Comparison of ENCODE assay signal across 13 cellular contexts in the genomic region with DNA sequence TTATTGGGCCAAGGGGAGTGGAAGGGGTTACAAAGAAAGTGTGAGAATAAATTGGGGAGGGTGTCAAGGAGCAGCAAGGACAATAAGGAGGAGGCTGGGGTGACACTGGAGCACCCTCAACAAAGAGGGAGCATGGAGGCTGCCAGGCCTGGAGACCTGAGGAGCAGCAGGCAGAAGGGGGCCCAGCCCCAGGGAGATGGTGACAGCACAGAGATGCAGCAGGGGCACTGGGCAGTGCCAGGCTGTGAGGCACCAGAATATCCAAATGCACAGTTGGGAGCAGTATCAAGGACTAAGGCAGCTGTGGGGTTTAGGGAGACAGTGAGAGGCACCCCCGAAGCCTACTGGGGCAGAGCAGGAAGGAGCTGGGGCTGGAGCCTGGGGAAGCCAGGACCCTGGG. TPM values are rescaled to one million over a fixed set of nuclear protein-coding genes. Genes with fewer than 3 reads are reported as not detected.
DNase-seq lines count a peak whose midpoint lies in the region; ATAC-seq lines count a peak whose summit lies in the region.
"Had no signal": no experiment of that assay in that cellular context is flagged by ENCODE, and none has a peak within 500 bp of the region (broad histone marks: within the 10 kb centered on the region; RNA-seq: fewer than 3 reads in every experiment).

No MANE protein-coding gene starts in this region.

- no peak overlapping the region for H3K23ac ChIP-seq in mesenchymal stem cell (ENCODE audit: low read length in 2 of 2)

- H3K14ac ChIP-seq in mesenchymal stem cell (ENCODE audit: low read length in 2 of 2): no peak overlapping the region

- H3K4me3 Mint-ChIP-seq in activated naive CD8-positive, alpha-beta T cell treated with anti-CD3 and anti-CD28 coated beads for 36 hours: no peak overlapping the region
- H3K4me3 Mint-ChIP-seq in activated naive CD8-positive, alpha-beta T cell treated with anti-CD3 and anti-CD28 coated beads, Interleukin-2, amount 50 U/mL, for 24 hours: no peak overlapping the region
- H3K4me3 Mint-ChIP-seq in activated T-helper 17 cell treated with anti-CD3 and anti-CD28 coated beads, Interleukin-2, amount 50 U/mL, for 72 hours: no peak overlapping the region
- no peak overlapping the region for H3K4me3 Mint-ChIP-seq in stimulated activated naive B cell treated with anti-CD40 and anti-IgM and Interleukin-4, amounts not matched to agents 10 μg/mL and 1 μg/mL and 100 μg/mL, for 72 hours
- H3K4me3 Mint-ChIP-seq: CD4-positive, CD25-positive, alpha-beta regulatory T cell had no signal

- H3K9me3 Mint-ChIP-seq in activated naive CD8-positive, alpha-beta T cell treated with anti-CD3 and anti-CD28 coated beads for 36 hours: no peaks in the 10 kb centered on the region
- no peaks in the 10 kb centered on the region for H3K9me3 Mint-ChIP-seq in activated naive CD8-positive, alpha-beta T cell treated with anti-CD3 and anti-CD28 coated beads, Interleukin-2, amount 50 U/mL, for 24 hours
- H3K9me3 Mint-ChIP-seq in activated T-helper 17 cell treated with anti-CD3 and anti-CD28 coated beads, Interleukin-2, amount 50 U/mL, for 72 hours: no peaks in the 10 kb centered on the region
- no peaks in the 10 kb centered on the region for H3K9me3 Mint-ChIP-seq in stimulated activated naive B cell treated with anti-CD40 and anti-IgM and Interleukin-4, amounts not matched to agents 10 μg/mL and 1 μg/mL and 100 μg/mL, for 72 hours
- H3K9me3 Mint-ChIP-seq: CD4-positive, CD25-positive, alpha-beta regulatory T cell had no signal

- no peaks in the 10 kb centered on the region for H3K36me3 Mint-ChIP-seq in activated naive CD8-positive, alpha-beta T cell treated with anti-CD3 and anti-CD28 coated beads for 36 hours
- H3K36me3 Mint-ChIP-seq in activated naive CD8-positive, alpha-beta T cell treated with anti-CD3 and anti-CD28 coated beads, Interleukin-2, amount 50 U/mL, for 24 hours (ENCODE audit: low read depth): no peaks in the 10 kb centered on the region
- no peaks in the 10 kb centered on the region for H3K36me3 Mint-ChIP-seq in activated T-helper 17 cell treated with anti-CD3 and anti-CD28 coated beads, Interleukin-2, amount 50 U/mL, for 72 hours (ENCODE audit: low read depth)
- H3K36me3 Mint-ChIP-seq in stimulated activated naive B cell treated with anti-CD40 and anti-IgM and Interleukin-4, amounts not matched to agents 10 μg/mL and 1 μg/mL and 100 μg/mL, for 72 hours: no peaks in the 10 kb centered on the region
- H3K36me3 Mint-ChIP-seq: CD4-positive, CD25-positive, alpha-beta regulatory T cell had no signal

- ATAC-seq in activated naive CD8-positive, alpha-beta T cell treated with anti-CD3 and anti-CD28 coated beads, Interleukin-2, amount 50 U/mL, for 24 hours: no peak
- ATAC-seq in activated T-helper 17 cell treated with anti-CD3 and anti-CD28 coated beads, Interleukin-2, amount 50 U/mL, for 72 hours (replicated peaks): no peak
- no peak for ATAC-seq in stimulated activated naive B cell treated with anti-CD40 and anti-IgM and Interleukin-4, amounts not matched to agents 10 μg/mL and 1 μg/mL and 100 μg/mL, for 72 hours (replicated peaks)
- ATAC-seq: HCT116 had no signal

- H2BK12ac ChIP-seq in mesenchymal stem cell (ENCODE audit: low read length in 2 of 2): peak overlapping the region in 1 of 2 experiments; percentile 37

- WGBS in mesenchymal stem cell: 97% methylated on average over 1 of the region's 1 CpG

- no peak overlapping the region for H2AK5ac ChIP-seq in mesenchymal stem cell (ENCODE audit: low read length, severe bottlenecking)

- no peak overlapping the region for H3K4ac ChIP-seq in mesenchymal stem cell (ENCODE audit: low read depth in 1 of 2, low read length in 2 of 2)

- no peak overlapping the region for H4K8ac ChIP-seq in mesenchymal stem cell (ENCODE audit: low read length)

- no peak for DNase-seq in activated naive CD8-positive, alpha-beta T cell treated with anti-CD3 and anti-CD28 coated beads for 36 hours
- DNase-seq in activated naive CD8-positive, alpha-beta T cell treated with anti-CD3 and anti-CD28 coated beads, Interleukin-2, amount 50 U/mL, for 24 hours: no peak
- DNase-seq in mesenchymal stem cell (no peak), GF-D8 (lab: John Stamatoyannopoulos, UW) (no peak), NCI-H526 treated with DMSO at 0.1 percent for 48 hours (lab: John Stamatoyannopoulos, UW) (no peak)
- DNase-seq in stimulated activated naive B cell treated with anti-CD40 and anti-IgM and Interleukin-4, amounts not matched to agents 10 μg/mL and 1 μg/mL and 100 μg/mL, for 72 hours: no peak
- DNase-seq: 8988T; CD4-positive, CD25-positive, alpha-beta regulatory T cell; DMS79; GM23248 had no signal

- H2BK120ac ChIP-seq in mesenchymal stem cell (ENCODE audit: low read depth, low read length): no peak overlapping the region

- H3K9me3 ChIP-seq in mesenchymal stem cell (ENCODE audit: control insufficient read depth, low read length): no peaks in the 10 kb centered on the region
- H3K9me3 ChIP-seq: BLaER1 had no signal

- no peak overlapping the region for H3K4me2 ChIP-seq in mesenchymal stem cell (ENCODE audit: low read length, poor library complexity, severe bottlenecking)
- H3K4me2 ChIP-seq: BLaER1 had no signal

- peaks cover 3% of the 10 kb centered on the region for H3K4me1 ChIP-seq in mesenchymal stem cell (ENCODE audit: control insufficient read depth, insufficient read depth, low read depth, low read length)

- H3K4me1 Mint-ChIP-seq in activated naive CD8-positive, alpha-beta T cell treated with anti-CD3 and anti-CD28 coated beads for 36 hours: no peaks in the 10 kb centered on the region
- peaks cover 3% of the 10 kb centered on the region for H3K4me1 Mint-ChIP-seq in activated naive CD8-positive, alpha-beta T cell treated with anti-CD3 and anti-CD28 coated beads, Interleukin-2, amount 50 U/mL, for 24 hours
- H3K4me1 Mint-ChIP-seq in activated T-helper 17 cell treated with anti-CD3 and anti-CD28 coated beads, Interleukin-2, amount 50 U/mL, for 72 hours: peaks cover 11% of the 10 kb centered on the region
- H3K4me1 Mint-ChIP-seq in stimulated activated naive B cell treated with anti-CD40 and anti-IgM and Interleukin-4, amounts not matched to agents 10 μg/mL and 1 μg/mL and 100 μg/mL, for 72 hours: peaks cover 0 to 2% of the 10 kb centered on the region in 2 donors

- H3K18ac ChIP-seq in mesenchymal stem cell (ENCODE audit: low read depth in 1 of 2, low read length in 2 of 2): no peak overlapping the region

- H3K36me3 ChIP-seq in mesenchymal stem cell (ENCODE audit: control insufficient read depth in 1 of 2, insufficient read depth in 2 of 2, low read depth in 1 of 2, low read length in 2 of 2): no peaks in the 10 kb centered on the region
- H3K36me3 ChIP-seq: BLaER1 had no signal

- peaks cover 0 to 8% of the 10 kb centered on the region in 2 experiments for H3K27me3 ChIP-seq in mesenchymal stem cell (ENCODE audit: control insufficient read depth in 1 of 2, insufficient read depth in 1 of 2, low read length in 2 of 2)
- H3K27me3 ChIP-seq: BLaER1 had no signal

- H3K9ac ChIP-seq in mesenchymal stem cell (ENCODE audit: low read length): no peak overlapping the region
- H3K9ac ChIP-seq: BLaER1, GM23248 had no signal

- H2BK15ac ChIP-seq in mesenchymal stem cell (ENCODE audit: low read depth, poor library complexity, severe bottlenecking): peak overlapping the region; percentile 12

- no peak overlapping the region for H2AFZ ChIP-seq in mesenchymal stem cell (ENCODE audit: low read depth, low read length)
- H2AFZ ChIP-seq: GM23248 had no signal

- no peak overlapping the region for H2BK5ac ChIP-seq in mesenchymal stem cell (ENCODE audit: low read depth, low read length, poor library complexity, severe bottlenecking)

- peak overlapping the region; percentile 59 for H3K27ac Mint-ChIP-seq in activated naive CD8-positive, alpha-beta T cell treated with anti-CD3 and anti-CD28 coated beads for 36 hours
- H3K27ac Mint-ChIP-seq in activated naive CD8-positive, alpha-beta T cell treated with anti-CD3 and anti-CD28 coated beads, Interleukin-2, amount 50 U/mL, for 24 hours: no peak overlapping the region
- peak overlapping the region; percentile 20 for H3K27ac Mint-ChIP-seq in activated T-helper 17 cell treated with anti-CD3 and anti-CD28 coated beads, Interleukin-2, amount 50 U/mL, for 72 hours
- peak overlapping the region; percentile 15 for H3K27ac Mint-ChIP-seq in stimulated activated naive B cell treated with anti-CD40 and anti-IgM and Interleukin-4, amounts not matched to agents 10 μg/mL and 1 μg/mL and 100 μg/mL, for 72 hours
- H3K27ac Mint-ChIP-seq: CD4-positive, CD25-positive, alpha-beta regulatory T cell had no signal

- H3K27ac ChIP-seq in mesenchymal stem cell (ENCODE audit: low read length, poor library complexity, severe bottlenecking): no peak overlapping the region
- H3K27ac ChIP-seq: BLaER1, GM23248 had no signal

- no peaks in the 10 kb centered on the region for H3K27me3 Mint-ChIP-seq in activated naive CD8-positive, alpha-beta T cell treated with anti-CD3 and anti-CD28 coated beads for 36 hours
- no peaks in the 10 kb centered on the region for H3K27me3 Mint-ChIP-seq in activated naive CD8-positive, alpha-beta T cell treated with anti-CD3 and anti-CD28 coated beads, Interleukin-2, amount 50 U/mL, for 24 hours
- no peaks in the 10 kb centered on the region for H3K27me3 Mint-ChIP-seq in activated T-helper 17 cell treated with anti-CD3 and anti-CD28 coated beads, Interleukin-2, amount 50 U/mL, for 72 hours
- H3K27me3 Mint-ChIP-seq in stimulated activated naive B cell treated with anti-CD40 and anti-IgM and Interleukin-4, amounts not matched to agents 10 μg/mL and 1 μg/mL and 100 μg/mL, for 72 hours: no peaks in the 10 kb centered on the region
- H3K27me3 Mint-ChIP-seq: CD4-positive, CD25-positive, alpha-beta regulatory T cell had no signal

- H3K79me1 ChIP-seq in mesenchymal stem cell (replicated peaks; ENCODE audit: low read length, poor library complexity, severe bottlenecking): no peaks in the 10 kb centered on the region

- no peak overlapping the region for H4K91ac ChIP-seq in mesenchymal stem cell (ENCODE audit: low read length)

- H3K4me3 ChIP-seq in mesenchymal stem cell (ENCODE audit: insufficient read depth in 1 of 2, low read depth in 1 of 2, low read length in 2 of 2): no peak overlapping the region
- H3K4me3 ChIP-seq: BLaER1, GM23248 had no signal

RNA-seq across cellular contexts. Expression of a gene that starts 19.4 kb away (rescaled TPM):
- 10 to 100 TPM; 59.4 to 63.0 TPM for total RNA-seq in activated naive CD8-positive, alpha-beta T cell treated with anti-CD3 and anti-CD28 coated beads for 36 hours
- total RNA-seq in activated T-helper 17 cell treated with anti-CD3 and anti-CD28 coated beads, Interleukin-2, amount 50 U/mL, for 72 hours: 10 to 100 TPM; 66.1 to 72.7 TPM
- 64.5 TPM for polyA plus RNA-seq in mesenchymal stem cell (2013, experiment 1 of 2)
- 61.9 TPM for polyA plus RNA-seq in mesenchymal stem cell (2013, experiment 2 of 2)

RNA-seq across cellular contexts. Expression of a gene that starts 24.3 kb away (rescaled TPM):
- 10 to 100 TPM; 23.8 to 24.8 TPM for total RNA-seq in activated naive CD8-positive, alpha-beta T cell treated with anti-CD3 and anti-CD28 coated beads for 36 hours
- 10 to 100 TPM; 19.5 to 28.1 TPM for total RNA-seq in activated T-helper 17 cell treated with anti-CD3 and anti-CD28 coated beads, Interleukin-2, amount 50 U/mL, for 72 hours
- polyA plus RNA-seq in mesenchymal stem cell (2013, experiment 1 of 2): 2.7 TPM
- 2.4 TPM for polyA plus RNA-seq in mesenchymal stem cell (2013, experiment 2 of 2)

RNA-seq across cellular contexts. Expression of a gene that starts 46.9 kb away (rescaled TPM):
- 1 to 10 TPM in 1 of 2 experiments, under 1 TPM in 1; 0.85 to 1.4 TPM for total RNA-seq in activated naive CD8-positive, alpha-beta T cell treated with anti-CD3 and anti-CD28 coated beads for 36 hours
- total RNA-seq in activated T-helper 17 cell treated with anti-CD3 and anti-CD28 coated beads, Interleukin-2, amount 50 U/mL, for 72 hours: under 1 TPM; 0.30 to 0.93 TPM
- not detected for polyA plus RNA-seq in mesenchymal stem cell (2013, experiment 1 of 2)
- 0.01 TPM for polyA plus RNA-seq in mesenchymal stem cell (2013, experiment 2 of 2)
- total RNA-seq: GM23248 had no signal
- polyA plus RNA-seq: GM23248 had no signal
